Comparison of ENCODE assay signal across 1 cellular context in the genomic region with DNA sequence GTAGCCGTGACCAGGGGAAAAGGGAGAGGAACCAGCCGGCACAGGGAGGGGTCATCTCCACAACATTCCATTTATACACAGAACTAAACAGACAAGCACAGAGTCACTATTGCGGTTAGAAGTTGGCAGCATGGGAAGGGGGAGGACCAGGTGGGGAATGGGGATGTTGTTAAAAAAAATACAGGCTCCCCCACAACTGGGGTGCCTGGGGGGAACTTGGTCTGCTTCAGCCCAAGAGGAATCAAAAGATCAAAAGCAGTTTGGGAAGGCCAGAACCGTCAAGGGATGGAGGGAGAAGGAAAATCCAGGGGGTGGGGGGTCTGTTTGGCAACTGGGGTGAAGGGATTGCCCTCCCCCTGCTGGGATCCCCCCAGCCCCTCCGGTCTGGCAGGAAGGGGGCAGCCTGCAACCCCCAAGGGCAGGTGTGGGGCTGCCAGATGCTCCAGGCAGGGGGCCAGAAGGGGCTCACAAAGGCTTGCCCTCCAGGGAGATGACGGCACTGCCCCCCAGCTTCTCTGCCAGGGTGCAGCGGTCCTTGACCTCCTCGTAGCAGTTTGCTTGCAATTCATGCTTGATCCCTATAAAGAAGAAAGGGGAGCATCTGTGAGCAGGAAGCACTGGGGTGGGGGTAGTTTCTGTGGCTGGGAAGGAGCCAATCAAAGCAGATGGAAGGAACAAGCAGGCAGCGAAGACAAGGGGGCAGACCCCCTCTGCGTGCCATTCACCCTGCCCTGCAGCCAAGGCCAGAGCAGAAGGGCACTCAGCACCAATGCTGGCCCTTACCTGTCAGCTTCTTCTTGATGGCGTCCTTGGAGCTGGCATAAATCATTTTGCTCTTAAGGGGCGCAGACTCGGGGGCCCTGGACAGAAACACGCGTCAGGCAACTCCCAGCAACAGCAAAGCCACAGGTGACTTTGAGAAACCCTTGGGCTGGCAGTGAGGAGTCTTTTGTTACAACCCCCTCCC.
TF ChIP-seq lines count a peak whose summit lies in the region.

No MANE protein-coding gene starts in this region.

TF ChIP-seq in endothelial cell of umbilical vein, 7 proteins besides CTCF, POLR2A, EP300 and RAD21:
- TF ChIP-seq POLR2AphosphoS5 (IDR thresholded peaks at IDR 0.05; ENCODE audit: insufficient read depth, low read depth, low read length) (no peak), GATA2 (IDR thresholded peaks at IDR 0.05; ENCODE audit: insufficient read depth, insufficient read length, low read depth, low read length) (no peak), FOS (IDR thresholded peaks at IDR 0.05; ENCODE audit: borderline replicate concordance, insufficient read depth, low read length) (no peak), MYC (IDR thresholded peaks at IDR 0.05; ENCODE audit: low read depth, low read length) (no peak), JUN (IDR thresholded peaks at IDR 0.05; ENCODE audit: borderline replicate concordance, insufficient read depth, insufficient read length, low read depth) (no peak), EZH2 (IDR thresholded peaks at IDR 0.05; ENCODE audit: borderline replicate concordance, low read depth, low read length, severe bottlenecking) (no peak)
- TF ChIP-seq, protein P1, sequence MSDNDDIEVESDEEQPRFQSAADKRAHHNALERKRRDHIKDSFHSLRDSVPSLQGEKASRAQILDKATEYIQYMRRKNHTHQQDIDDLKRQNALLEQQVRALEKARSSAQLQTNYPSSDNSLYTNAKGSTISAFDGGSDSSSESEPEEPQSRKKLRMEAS (IDR thresholded peaks at IDR 0.05; ENCODE audit: insufficient read depth, insufficient read length): no peak
